14 cellular contexts compared by ENCODE assay signal in the genomic region with DNA sequence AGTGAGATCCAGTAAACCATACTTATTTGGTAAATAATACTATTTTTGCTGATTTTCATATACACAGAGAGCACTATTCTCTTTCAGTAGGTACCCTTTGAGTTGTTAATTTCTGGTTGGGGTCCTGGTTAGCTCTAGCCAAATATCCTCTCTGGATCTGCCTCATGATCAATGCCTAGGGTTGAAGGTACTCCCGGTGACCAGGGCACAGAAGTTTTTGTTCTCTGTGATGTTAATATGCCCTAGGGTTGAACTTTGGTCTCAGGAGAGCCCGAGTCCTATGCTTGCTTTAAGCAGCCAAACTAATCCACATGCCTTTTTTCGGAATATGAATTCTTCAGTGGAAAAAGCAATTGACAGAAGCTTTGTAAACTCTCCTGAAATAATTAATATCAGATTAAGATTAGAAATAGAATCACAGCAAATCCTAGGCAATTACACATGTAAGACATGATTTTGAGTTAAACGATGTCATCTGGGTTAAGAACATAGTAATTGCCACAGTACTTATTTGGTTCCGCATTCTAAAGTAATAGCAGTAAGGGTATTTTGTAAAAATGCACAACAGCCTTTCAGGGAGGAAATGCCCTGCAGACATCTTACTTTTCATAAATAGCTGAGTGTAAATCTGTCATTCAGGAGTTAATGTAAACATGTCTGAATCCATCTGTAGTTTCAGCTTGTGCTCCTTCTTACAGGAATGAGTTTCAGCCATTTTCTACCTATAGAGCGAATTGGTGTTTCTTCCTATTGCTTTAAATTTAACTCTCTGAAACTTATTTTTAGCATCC. TPM values are rescaled to one million over a fixed set of nuclear protein-coding genes. Genes with fewer than 3 reads are reported as not detected.
"Had no signal": no experiment of that assay in that cellular context is flagged by ENCODE, and none has a peak within 500 bp of the region (broad histone marks: within the 10 kb centered on the region; RNA-seq: fewer than 3 reads in every experiment).

No MANE protein-coding gene starts in this region.

- H3K27me3 ChIP-seq: gastroesophageal sphincter, testis had no signal

- H3K36me3 ChIP-seq: gastroesophageal sphincter had no signal

- H3K9me3 ChIP-seq: gastroesophageal sphincter, testis had no signal

- H3K4me3 ChIP-seq: gastroesophageal sphincter, testis had no signal

- H3K27ac ChIP-seq: gastroesophageal sphincter, testis had no signal

- DNase-seq: activated B cell treated with CpG ODN at 0.5 μM for 24 hours; activated CD4-positive, alpha-beta T cell treated with anti-CD3 and anti-CD28 coated beads, Interleukin-2, amount 10 ng/mL, durations not matched to agents 24 days and 14 days; activated T-cell treated with anti-CD3 and anti-CD28 coated beads for 4 hours; caudate nucleus; cortex of kidney; effector memory CD4-positive, alpha-beta T cell; left cardiac atrium; mammary epithelial cell; stimulated activated CD4-positive, alpha-beta T cell treated with anti-CD3 and anti-CD28 coated beads, Interleukin-4, amount 100 ng/mL, for 1 hour; stimulated activated CD8-positive, alpha-beta memory T cell treated with anti-CD3 and anti-CD28 coated beads, Interleukin-4, amount 100 ng/mL, for 48 hours; T-helper 17 cell; testis had no signal

- H3K4me1 ChIP-seq: gastroesophageal sphincter, testis had no signal

RNA-seq across cellular contexts. Expression of a gene that starts 10.1 kb away (rescaled TPM):
- total RNA-seq: mammary epithelial cell had no signal

RNA-seq across cellular contexts. Expression of a gene that starts 58.3 kb away (rescaled TPM):
- total RNA-seq: activated B cell treated with CpG ODN at 0.5 μM for 24 hours; activated CD4-positive, alpha-beta T cell treated with anti-CD3 and anti-CD28 coated beads, Interleukin-2, amount 10 ng/mL, durations not matched to agents 24 days and 14 days; mammary epithelial cell; pulmonary artery endothelial cell had no signal
